Comparison of ENCODE assay signal across 23 cellular contexts in genomic region chr4:34721835-34722234, GRCh38.
"Had no signal": no experiment of that assay in that cellular context is flagged by ENCODE, and none has a peak within 500 bp of the region (broad histone marks: within the 10 kb centered on the region; RNA-seq: fewer than 3 reads in every experiment).

No MANE protein-coding gene starts in this region.

- H3K4me3 Mint-ChIP-seq: dendritic cell treated with granulocyte-macrophage colony-stimulating factor and Interleukin-4, amounts not matched to agents 40 ng/mL and 50 ng/mL, for 4 days; effector memory CD8-positive, alpha-beta T cell; endodermal cell; immature natural killer cell; naive thymus-derived CD4-positive, alpha-beta T cell had no signal

- H3K4me3 ChIP-seq: colonic mucosa, esophagus muscularis mucosa, gastroesophageal sphincter, heart left ventricle, hepatocyte, lower lobe of right lung had no signal

- H3K4me1 Mint-ChIP-seq: endodermal cell; immature natural killer cell; naive thymus-derived CD4-positive, alpha-beta T cell had no signal

- ATAC-seq: effector memory CD8-positive, alpha-beta T cell; foreskin keratinocyte; gastroesophageal sphincter; heart left ventricle; left colon; left lobe of liver; left ventricle myocardium superior; lower lobe of right lung; naive thymus-derived CD4-positive, alpha-beta T cell had no signal

- H3K9me3 Mint-ChIP-seq: dendritic cell treated with granulocyte-macrophage colony-stimulating factor and Interleukin-4, amounts not matched to agents 40 ng/mL and 50 ng/mL, for 4 days had no signal

- H3K36me3 Mint-ChIP-seq: immature natural killer cell; naive thymus-derived CD4-positive, alpha-beta T cell had no signal

- DNase-seq: colonic mucosa; cortex of kidney; effector CD8-positive, alpha-beta T cell; effector memory CD8-positive, alpha-beta T cell; endodermal cell; foreskin keratinocyte; heart left ventricle; hypothalamus; immature natural killer cell; islet precursor cell; kidney; kidney glomerular epithelial cell; left colon; left ventricle myocardium superior; lower lobe of right lung; mesenchymal stem cell; midbrain; naive thymus-derived CD4-positive, alpha-beta T cell had no signal

- H3K27me3 Mint-ChIP-seq: dendritic cell treated with granulocyte-macrophage colony-stimulating factor and Interleukin-4, amounts not matched to agents 40 ng/mL and 50 ng/mL, for 4 days; effector memory CD8-positive, alpha-beta T cell; naive thymus-derived CD4-positive, alpha-beta T cell had no signal

- H3K27ac Mint-ChIP-seq: dendritic cell treated with granulocyte-macrophage colony-stimulating factor and Interleukin-4, amounts not matched to agents 40 ng/mL and 50 ng/mL, for 4 days; effector memory CD8-positive, alpha-beta T cell; endodermal cell; immature natural killer cell; naive thymus-derived CD4-positive, alpha-beta T cell had no signal
